In the genomic region with DNA sequence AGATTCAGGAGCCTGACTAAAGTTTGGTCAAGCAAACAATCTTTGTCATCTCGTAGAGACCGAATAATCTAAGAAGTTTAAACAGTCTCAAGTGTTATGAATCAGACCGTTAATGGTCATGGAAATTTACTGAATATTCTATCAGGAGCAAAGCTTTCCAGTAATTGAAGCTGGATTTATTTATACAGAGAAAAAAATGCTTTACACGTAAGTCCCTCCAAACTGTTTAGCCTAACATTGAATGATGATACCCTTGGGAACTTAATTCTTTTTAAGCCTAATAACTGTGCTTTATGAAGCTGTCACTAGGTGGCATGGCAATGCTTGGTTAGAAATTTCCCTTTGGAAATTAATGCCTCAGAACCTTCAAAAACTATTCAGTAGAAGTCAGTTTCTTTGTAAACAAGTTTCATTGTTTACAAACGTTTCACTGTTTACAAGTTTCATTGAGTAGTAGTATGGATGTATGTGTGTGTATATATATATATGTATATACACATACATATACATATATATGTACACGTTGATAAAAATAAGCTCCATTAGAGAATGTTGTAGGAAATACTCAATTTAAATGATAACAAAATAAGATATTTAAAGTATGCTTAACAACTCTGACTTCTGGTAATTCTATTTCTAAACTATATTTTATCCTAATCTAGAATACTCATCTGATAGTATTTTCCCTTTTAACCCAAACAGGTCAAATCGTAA, we compare ENCODE assay signal across 8 cellular contexts. TPM values are rescaled to one million over a fixed set of nuclear protein-coding genes. Genes with fewer than 3 reads are reported as not detected.
DNase-seq lines count a peak whose midpoint lies in the region; TF ChIP-seq lines count a peak whose summit lies in the region.

No MANE protein-coding gene starts in this region.

- no peak overlapping the region for H3K4me3 ChIP-seq in epithelial cell of proximal tubule (ENCODE audit: low read depth, low read length)

- no peak overlapping the region for H3K4me3 Mint-ChIP-seq in nephron

- H3K4me1 Mint-ChIP-seq in nephron: peaks cover 6% of the 10 kb centered on the region

- H3K27ac Mint-ChIP-seq in nephron: no peak overlapping the region

- H3K27me3 Mint-ChIP-seq in nephron (ENCODE audit: low read depth): no peaks in the 10 kb centered on the region

- no peaks in the 10 kb centered on the region for H3K9me3 Mint-ChIP-seq in nephron

- peak; percentile 60 for TF ChIP-seq CTCF in GM12873 (IDR thresholded peaks at IDR 0.05; ENCODE audit: insufficient read depth, low read depth, low read length, missing control alignments)
- TF ChIP-seq CTCF in epithelial cell of proximal tubule (conservative IDR thresholded peaks at IDR 0.05; ENCODE audit: low read depth, low read length): peak; percentile 84
- peak; percentile 64 to 76 (median 68) for TF ChIP-seq CTCF in nephron (IDR thresholded peaks at IDR 0.05; ENCODE audit: unreplicated experiment in 3 of 3)

- DNase-seq in AG08395 (ENCODE audit: low spot score) (peak; percentile 55), HT-29 (ENCODE audit: low spot score) (peak; percentile 70), OCI-M1 (lab: John Stamatoyannopoulos, UW) (peak; percentile 67), epithelial cell of proximal tubule (ENCODE audit: low read depth) (no peak), GOT3 (lab: John Stamatoyannopoulos, UW) (no peak)
- no peak for DNase-seq in stimulated activated CD4-positive, alpha-beta T cell treated with anti-CD3 and anti-CD28 coated beads, Interleukin-4, amount 100 ng/mL, for 1 hour

- no peaks in the 10 kb centered on the region for H3K36me3 Mint-ChIP-seq in nephron (ENCODE audit: low read depth)

RNA-seq across cellular contexts. Expression of gene DEPDC4, which starts 32.1 kb away (rescaled TPM):
- 0.23 and 1.1 TPM in 2 replicates for total RNA-seq in HT-29 (2014; rRNA removed; shearing (Covaris generic))
- 1.0 and 3.4 TPM in 2 replicates for total RNA-seq in epithelial cell of proximal tubule

RNA-seq across cellular contexts. Expression of gene SCYL2, which starts 32.2 kb away (rescaled TPM):
- total RNA-seq in HT-29 (2014; rRNA removed; shearing (Covaris generic)): 17.1 and 19.4 TPM in 2 replicates
- 24.6 and 28.9 TPM in 2 replicates for total RNA-seq in epithelial cell of proximal tubule

RNA-seq across cellular contexts. Expression of gene ACTR6, which starts 34.1 kb away (rescaled TPM):
- total RNA-seq in HT-29 (2014; rRNA removed; shearing (Covaris generic)): 4.2 and 7.4 TPM in 2 replicates
- 23.3 and 37.8 TPM in 2 replicates for total RNA-seq in epithelial cell of proximal tubule

Comparison
In these comparisons a context has a peak if more than half of its experiments do, and no peak if none do; other contexts are left out.
1. DNase-seq: peak in AG08395 (single experiment), HT-29 (single experiment) and OCI-M1 (single experiment); none in epithelial cell of proximal tubule (single experiment), stimulated activated CD4-positive, alpha-beta T cell treated with anti-CD3 and anti-CD28 coated beads, Interleukin-4, amount 100 ng/mL, for 1 hour (single experiment) and GOT3 (single experiment).
2. Peak in every context shown above with its lines, with median percentiles within 50 percentile points of each other: CTCF ChIP-seq.